In the genomic region with DNA sequence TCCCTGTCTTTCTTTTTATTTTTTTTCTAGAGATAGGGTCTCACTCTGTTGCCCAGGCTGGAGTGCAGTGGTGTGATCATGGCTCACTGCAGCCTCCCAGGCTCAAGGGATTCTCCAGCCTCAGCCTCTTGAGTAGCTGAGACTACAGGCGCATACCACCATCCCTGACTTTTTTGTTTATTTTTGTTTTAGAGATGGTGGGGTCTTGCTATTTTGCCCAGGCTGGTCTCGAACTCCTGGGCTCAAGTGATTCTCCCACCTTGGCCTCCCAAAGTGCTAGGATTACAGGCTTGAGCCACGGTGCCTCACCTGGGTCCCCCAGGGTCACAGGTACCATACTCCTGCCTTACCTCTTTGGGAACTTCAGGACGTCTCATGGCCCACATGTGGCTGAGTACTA, we compare ENCODE assay signal across 1 cellular context. TPM values are rescaled to one million over a fixed set of nuclear protein-coding genes. Genes with fewer than 3 reads are reported as not detected.
"Had no signal": no experiment of that assay in that cellular context is flagged by ENCODE, and none has a peak within 500 bp of the region (broad histone marks: within the 10 kb centered on the region; RNA-seq: fewer than 3 reads in every experiment).

No MANE protein-coding gene starts in this region.

RNA-seq across cellular contexts. Expression of a gene that starts 3.0 kb away (rescaled TPM):
- total RNA-seq: SJCRH30 had no signal
